32 cellular contexts compared by ENCODE assay signal in genomic region chr17:4180791-4181190, GRCh38. TPM values are rescaled to one million over a fixed set of nuclear protein-coding genes. Genes with fewer than 3 reads are reported as not detected.
DNase-seq lines count a peak whose midpoint lies in the region; ATAC-seq, FAIRE-seq and TF ChIP-seq lines count a peak whose summit lies in the region.
"Had no signal": no experiment of that assay in that cellular context is flagged by ENCODE, and none has a peak within 500 bp of the region (broad histone marks: within the 10 kb centered on the region; RNA-seq: fewer than 3 reads in every experiment).

No MANE protein-coding gene starts in this region.

- in situ Hi-C loops in HepG2 (cut with HindIII; ENCODE audit: extremely low pct_ligation_motif_present, low pct_unique_long_range_greater_than_20kb) = no loop called here

- H3K4me3 ChIP-seq in right lobe of liver = no peak overlapping the region
- H3K4me3 ChIP-seq in HepG2 (replicated peaks in 1 of 3; ENCODE audit: insufficient read depth in 1 of 3, low read depth in 2 of 3, low read length in 3 of 3) = no peak overlapping the region
- H3K4me3 ChIP-seq in mesenchymal stem cell (ENCODE audit: insufficient read depth in 1 of 2, low read depth in 1 of 2, low read length in 2 of 2) = no peak overlapping the region
- H3K4me3 ChIP-seq: body of pancreas, coronary artery, psoas muscle, skin epidermis, tibial artery had no signal

- no peak overlapping the region for H3K27ac Mint-ChIP-seq in endothelial cell (ENCODE audit: unreplicated experiment)
- H3K27ac Mint-ChIP-seq: activated CD4-positive, alpha-beta T cell treated with anti-CD3 and anti-CD28 coated beads for 36 hours; B cell; stimulated activated naive CD8-positive, alpha-beta T cell treated with anti-CD3 and anti-CD28 coated beads, Interleukin-15, amount 100 ng/mL, for 72 hours had no signal

- H3K27me3 ChIP-seq in right lobe of liver = no peaks in the 10 kb centered on the region
- no peaks in the 10 kb centered on the region for H3K27me3 ChIP-seq in HepG2 (ENCODE audit: control insufficient read depth in 1 of 2, insufficient read depth in 2 of 2, low read length in 2 of 2)
- H3K27me3 ChIP-seq in mesenchymal stem cell (ENCODE audit: control insufficient read depth in 1 of 2, insufficient read depth in 1 of 2, low read length in 2 of 2) = no peaks in the 10 kb centered on the region
- H3K27me3 ChIP-seq: body of pancreas, tibial artery had no signal

- no peaks in the 10 kb centered on the region for H3K4me1 Mint-ChIP-seq in endothelial cell (ENCODE audit: unreplicated experiment)
- H3K4me1 Mint-ChIP-seq: B cell had no signal

- H3K4ac ChIP-seq in mesenchymal stem cell (ENCODE audit: low read depth in 1 of 2, low read length in 2 of 2) = no peak overlapping the region

- POLR2A ChIA-PET in HepG2 (lab: Yijun Ruan, JAX) = no interaction called here

- BruUV-seq in HepG2 (replicated peaks; lab: Mats Ljungman, UMichigan) = no TSS peak

- H3K36me3 Mint-ChIP-seq in endothelial cell (ENCODE audit: low read depth, unreplicated experiment) = peaks cover 60% of the 10 kb centered on the region

- DNase-seq in right lobe of liver (peak in 1 of 3 donors; percentile 35), HepG2 (ENCODE audit: low spot score) (no peak), brain pericyte (ENCODE audit: low read depth, low spot score) (peak; percentile 83), mesenchymal stem cell (no peak), endothelial cell (ENCODE audit: low spot score) (no peak), DMS53 (lab: John Stamatoyannopoulos, UW) (no peak)
- DNase-seq: activated CD4-positive, alpha-beta T cell treated with anti-CD3 and anti-CD28 coated beads for 36 hours; activated CD8-positive, alpha-beta memory T cell treated with anti-CD3 and anti-CD28 coated beads for 24 hours; body of pancreas; CD8-positive, alpha-beta memory T cell; effector memory CD4-positive, alpha-beta T cell; erythroblast; GDM1; H7; kidney glomerular epithelial cell; mammary epithelial cell; NCI-H1105 treated with DMSO at 0.1 percent for 48 hours; NCI-H2029 treated with DMSO at 0.1 percent for 48 hours; NCI-H774; psoas muscle; stimulated activated CD4-positive, alpha-beta T cell treated with anti-CD3 and anti-CD28 coated beads, Interleukin-1b, Interleukin-23, amount 100 ng/mL, for 48 hours; stimulated activated CD8-positive, alpha-beta memory T cell treated with anti-CD3 and anti-CD28 coated beads, Interleukin-4, amount 100 ng/mL, for 48 hours; stimulated activated naive CD8-positive, alpha-beta T cell treated with anti-CD3 and anti-CD28 coated beads, Interleukin-15, amount 100 ng/mL, for 72 hours; T-helper 2 cell had no signal

- no peaks in the 10 kb centered on the region for H3K79me2 ChIP-seq in HepG2 (ENCODE audit: insufficient read depth, low read length)

- WGBS in right lobe of liver (ENCODE audit: insufficient coverage, low coverage, low lambda C conversion rate, missing lambda C conversion rate) = 60% methylated on average over 6 of the region's 8 CpGs
- 98% methylated on average over 7 of the region's 8 CpGs for WGBS in HepG2 (ENCODE audit: low lambda C conversion rate)
- WGBS in mesenchymal stem cell = 75% methylated on average over 8 of the region's 8 CpGs

- peaks cover 0 to 91% (median 30%) of the 10 kb centered on the region in 4 donors for H3K36me3 ChIP-seq in right lobe of liver
- peaks cover 38 to 84% of the 10 kb centered on the region in 2 experiments for H3K36me3 ChIP-seq in HepG2 (replicated peaks in 1 of 2; ENCODE audit: control insufficient read depth in 1 of 2, insufficient read depth in 2 of 2, low read length in 2 of 2)
- H3K36me3 ChIP-seq in mesenchymal stem cell (ENCODE audit: control insufficient read depth in 1 of 2, insufficient read depth in 2 of 2, low read depth in 1 of 2, low read length in 2 of 2) = peaks cover 78 to 96% of the 10 kb centered on the region in 2 experiments

- no peaks in the 10 kb centered on the region for H4K20me1 ChIP-seq in HepG2 (ENCODE audit: insufficient read depth, low read length)

- TF ChIP-seq CTCF in right lobe of liver (IDR thresholded peaks at IDR 0.05) (no peak), HepG2 (CRISPR knock-in tag; IDR thresholded peaks at IDR 0.05) (no peak), endothelial cell (IDR thresholded peaks at IDR 0.05; ENCODE audit: unreplicated experiment) (no peak)

- H2AFZ ChIP-seq in HepG2 (ENCODE audit: low read length) (no peak overlapping the region), mesenchymal stem cell (ENCODE audit: low read depth, low read length) (no peak overlapping the region)

- H2BK12ac ChIP-seq in mesenchymal stem cell (ENCODE audit: low read length in 2 of 2) = no peak overlapping the region

- no peak overlapping the region for H2BK15ac ChIP-seq in mesenchymal stem cell (ENCODE audit: low read depth, poor library complexity, severe bottlenecking)

- TF ChIP-seq EP300 in HepG2 (IDR thresholded peaks at IDR 0.05; ENCODE audit: low read depth in 2 of 2, low read length in 2 of 2) (no peak), HepG2 (CRISPR knock-in tag; IDR thresholded peaks at IDR 0.05; ENCODE audit: borderline replicate concordance) (no peak)

- H2AK5ac ChIP-seq in mesenchymal stem cell (ENCODE audit: low read length, severe bottlenecking) = no peak overlapping the region

- intact Hi-C loops in right lobe of liver (cut with DNase I) (loop anchor here in 1 of 2 donors (10.0 kb wide), 1 partner anchor 234 kb away; no protein-coding TSS in a partner anchor), HepG2 (cut with micrococcal nuclease; ENCODE audit: unreplicated experiment) (no loop called here)

- H2BK5ac ChIP-seq in mesenchymal stem cell (ENCODE audit: low read depth, low read length, poor library complexity, severe bottlenecking) = no peak overlapping the region

- H3K79me1 ChIP-seq in mesenchymal stem cell (replicated peaks; ENCODE audit: low read length, poor library complexity, severe bottlenecking) = peaks cover 19% of the 10 kb centered on the region

- no peak for FAIRE-seq in HepG2 (lab: Jason Lieb, UNC)

- H3K14ac ChIP-seq in mesenchymal stem cell (ENCODE audit: low read length in 2 of 2) = no peak overlapping the region

- no peak overlapping the region for H3K4me3 Mint-ChIP-seq in endothelial cell (ENCODE audit: unreplicated experiment)
- H3K4me3 Mint-ChIP-seq: activated CD4-positive, alpha-beta T cell treated with anti-CD3 and anti-CD28 coated beads for 36 hours; B cell; CD8-positive, alpha-beta memory T cell; stimulated activated naive CD8-positive, alpha-beta T cell treated with anti-CD3 and anti-CD28 coated beads, Interleukin-15, amount 100 ng/mL, for 72 hours had no signal

- no peak overlapping the region for H3K23ac ChIP-seq in mesenchymal stem cell (ENCODE audit: low read length in 2 of 2)

- peaks cover 10% of the 10 kb centered on the region for H3K27me3 Mint-ChIP-seq in endothelial cell (ENCODE audit: unreplicated experiment)
- H3K27me3 Mint-ChIP-seq: activated CD4-positive, alpha-beta T cell treated with anti-CD3 and anti-CD28 coated beads for 36 hours; B cell; CD8-positive, alpha-beta memory T cell; stimulated activated naive CD8-positive, alpha-beta T cell treated with anti-CD3 and anti-CD28 coated beads, Interleukin-15, amount 100 ng/mL, for 72 hours had no signal

- TF ChIP-seq RAD21 in HepG2 (CRISPR knock-in tag; IDR thresholded peaks at IDR 0.05) = no peak

- no peak overlapping the region for H4K8ac ChIP-seq in mesenchymal stem cell (ENCODE audit: low read length)

- H3K9me3 Mint-ChIP-seq in endothelial cell (ENCODE audit: unreplicated experiment) = no peaks in the 10 kb centered on the region
- H3K9me3 Mint-ChIP-seq: CD8-positive, alpha-beta memory T cell; stimulated activated naive CD8-positive, alpha-beta T cell treated with anti-CD3 and anti-CD28 coated beads, Interleukin-15, amount 100 ng/mL, for 72 hours had no signal

- no peaks in the 10 kb centered on the region for H3K9me3 ChIP-seq in right lobe of liver
- no peaks in the 10 kb centered on the region for H3K9me3 ChIP-seq in HepG2 (ENCODE audit: low read length)
- H3K9me3 ChIP-seq in mesenchymal stem cell (ENCODE audit: control insufficient read depth, low read length) = no peaks in the 10 kb centered on the region
- H3K9me3 ChIP-seq: body of pancreas, psoas muscle, tibial artery had no signal

- no peak overlapping the region for H4K91ac ChIP-seq in mesenchymal stem cell (ENCODE audit: low read length)

- H3K9ac ChIP-seq in HepG2 (ENCODE audit: insufficient read depth, low read depth, low read length) (no peak overlapping the region), mesenchymal stem cell (ENCODE audit: low read length) (no peak overlapping the region)

- H3K4me2 ChIP-seq in HepG2 (ENCODE audit: low read depth, low read length) = no peak overlapping the region
- H3K4me2 ChIP-seq in mesenchymal stem cell (ENCODE audit: low read length, poor library complexity, severe bottlenecking) = no peak overlapping the region

- ATAC-seq in right lobe of liver (peak in 3 of 4 donors; percentile 14 to 46 (median 27)), HepG2 (no peak), HG03439 (IDR thresholded peaks at IDR 0.05; ENCODE audit: unreplicated experiment) (no peak), HG02623 (IDR thresholded peaks at IDR 0.05; ENCODE audit: unreplicated experiment) (no peak)
- ATAC-seq: activated CD4-positive, alpha-beta T cell treated with anti-CD3 and anti-CD28 coated beads for 36 hours; body of pancreas; psoas muscle; SK-N-SH treated with all-trans-retinoic acid at 6 μM for 48 hours; stimulated activated naive CD8-positive, alpha-beta T cell treated with anti-CD3 and anti-CD28 coated beads, Interleukin-15, amount 100 ng/mL, for 72 hours had no signal

- no peak for TF ChIP-seq POLR2A in right lobe of liver (IDR thresholded peaks at IDR 0.05)
- no peak for TF ChIP-seq POLR2A in HepG2 (IDR thresholded peaks at IDR 0.05; ENCODE audit: insufficient read depth in 1 of 2, low read depth in 2 of 2, low read length in 2 of 2)

- no peaks in the 10 kb centered on the region for H3K4me1 ChIP-seq in right lobe of liver
- peaks cover 16% of the 10 kb centered on the region for H3K4me1 ChIP-seq in HepG2 (ENCODE audit: insufficient read depth, low read length)
- peaks cover 13% of the 10 kb centered on the region for H3K4me1 ChIP-seq in mesenchymal stem cell (ENCODE audit: control insufficient read depth, insufficient read depth, low read depth, low read length)
- H3K4me1 ChIP-seq: body of pancreas, psoas muscle, tibial artery had no signal

- CTCF ChIA-PET in HepG2 (lab: Yijun Ruan, JAX; ENCODE audit: low intra/inter-chr PET ratio, low total read pairs) = no interaction called here

- H3K27ac ChIP-seq in right lobe of liver (no peak overlapping the region), HepG2 (ENCODE audit: extremely low read length, insufficient read depth, low read length) (no peak overlapping the region), mesenchymal stem cell (ENCODE audit: low read length, poor library complexity, severe bottlenecking) (peak overlapping the region; percentile 24)
- H3K27ac ChIP-seq: body of pancreas, coronary artery, psoas muscle, RWPE1, skin epidermis, tibial artery had no signal

- H2BK120ac ChIP-seq in mesenchymal stem cell (ENCODE audit: low read depth, low read length) = no peak overlapping the region

- H3K18ac ChIP-seq in mesenchymal stem cell (ENCODE audit: low read depth in 1 of 2, low read length in 2 of 2) = no peak overlapping the region

RNA-seq across cellular contexts. Expression of gene CYB5D2, which starts 37.8 kb away (rescaled TPM):
- total RNA-seq in right lobe of liver (10 to 100 TPM; 10.4 to 22.8 (median 14.8) TPM), HepG2 (2016; rRNA removed; fragmentation: Illumina TruSeq; extraction: Trizol) (5.8 and 7.6 TPM in 2 replicates), endothelial cell (ENCODE audit: unreplicated experiment) (29.9 TPM)
- 12.7 and 15.9 TPM in 2 replicates for total RNA-seq in HepG2 (2016; cell fraction: cytosol; rRNA removed; fragmentation: Illumina TruSeq; extraction: Trizol; ENCODE audit: low read depth)
- total RNA-seq in HepG2 (2016; cell fraction: insoluble cytoplasmic fraction; rRNA removed; fragmentation: Illumina TruSeq; extraction: Trizol) = 7.0 and 8.3 TPM in 2 replicates
- 5.7 and 7.6 TPM in 2 replicates for total RNA-seq in HepG2 (2016; cell fraction: membrane; rRNA removed; fragmentation: Illumina TruSeq; extraction: Trizol)
- total RNA-seq in HepG2 (2016; cell fraction: nucleus; rRNA removed; fragmentation: Illumina TruSeq; extraction: Trizol) = 4.0 and 5.4 TPM in 2 replicates
- polyA plus RNA-seq in HepG2 (2011; rRNA removed) = 9.6 and 12.2 TPM in 2 replicates
- 12.1 and 14.6 TPM in 2 replicates for polyA plus RNA-seq in HepG2 (2011; cell fraction: cytosol; rRNA removed)
- polyA plus RNA-seq in HepG2 (2011; cell fraction: nucleus; rRNA removed) = 9.1 and 11.2 TPM in 2 replicates
- polyA plus RNA-seq in HepG2 (2012) = 6.8 and 7.4 TPM in 2 replicates
- 7.9 and 8.9 TPM in 2 replicates for polyA plus RNA-seq in HepG2 (2016; cell fraction: cytosol; fragmentation: Illumina TruSeq; extraction: Trizol; ENCODE audit: low read depth)
- polyA plus RNA-seq in HepG2 (2016; cell fraction: insoluble cytoplasmic fraction; fragmentation: Illumina TruSeq; extraction: Trizol; ENCODE audit: low read depth) = 7.6 and 7.9 TPM in 2 replicates
- polyA plus RNA-seq in HepG2 (2016; cell fraction: membrane; fragmentation: Illumina TruSeq; extraction: Trizol; ENCODE audit: low read depth) = 3.4 and 5.5 TPM in 2 replicates
- 8.6 TPM in 2 replicates for polyA plus RNA-seq in HepG2 (2016; cell fraction: nucleus; fragmentation: Illumina TruSeq; extraction: Trizol; ENCODE audit: insufficient read depth, low read depth)
- 13.0 and 24.6 TPM in 2 replicates for polyA minus RNA-seq in HepG2 (2011; rRNA and poly(A)+ RNA removed; ENCODE audit: low replicate concordance)
- polyA minus RNA-seq in HepG2 (2011; cell fraction: cytosol; rRNA and poly(A)+ RNA removed) = 3.0 and 5.1 TPM in 2 replicates
- 3.9 and 4.4 TPM in 2 replicates for polyA minus RNA-seq in HepG2 (2011; cell fraction: nucleus; rRNA and poly(A)+ RNA removed)
- 12.4 TPM for polyA plus RNA-seq in mesenchymal stem cell (2013, experiment 1 of 2)
- 12.4 TPM for polyA plus RNA-seq in mesenchymal stem cell (2013, experiment 2 of 2)

RNA-seq across cellular contexts. Expression of gene ZZEF1, which starts 38.0 kb away (rescaled TPM):
- 10 to 100 TPM; 17.1 to 24.9 (median 21.0) TPM for total RNA-seq in right lobe of liver
- total RNA-seq in HepG2 (2016; rRNA removed; fragmentation: Illumina TruSeq; extraction: Trizol) = 8.7 and 10.2 TPM in 2 replicates
- total RNA-seq in HepG2 (2016; cell fraction: cytosol; rRNA removed; fragmentation: Illumina TruSeq; extraction: Trizol; ENCODE audit: low read depth) = 11.2 and 16.0 TPM in 2 replicates
- 7.8 and 8.6 TPM in 2 replicates for total RNA-seq in HepG2 (2016; cell fraction: insoluble cytoplasmic fraction; rRNA removed; fragmentation: Illumina TruSeq; extraction: Trizol)
- total RNA-seq in HepG2 (2016; cell fraction: membrane; rRNA removed; fragmentation: Illumina TruSeq; extraction: Trizol) = 4.6 and 5.0 TPM in 2 replicates
- 15.4 and 17.3 TPM in 2 replicates for total RNA-seq in HepG2 (2016; cell fraction: nucleus; rRNA removed; fragmentation: Illumina TruSeq; extraction: Trizol)
- 7.7 and 7.9 TPM in 2 replicates for polyA plus RNA-seq in HepG2 (2011; rRNA removed)
- polyA plus RNA-seq in HepG2 (2011; cell fraction: cytosol; rRNA removed) = 4.0 and 5.2 TPM in 2 replicates
- polyA plus RNA-seq in HepG2 (2011; cell fraction: nucleus; rRNA removed) = 20.2 and 21.4 TPM in 2 replicates
- 6.9 and 7.9 TPM in 2 replicates for polyA plus RNA-seq in HepG2 (2012)
- 0.45 and 0.49 TPM in 2 replicates for polyA plus RNA-seq in HepG2 (2016; cell fraction: cytosol; fragmentation: Illumina TruSeq; extraction: Trizol; ENCODE audit: low read depth)
- polyA plus RNA-seq in HepG2 (2016; cell fraction: insoluble cytoplasmic fraction; fragmentation: Illumina TruSeq; extraction: Trizol; ENCODE audit: low read depth) = 3.4 and 5.0 TPM in 2 replicates
- polyA plus RNA-seq in HepG2 (2016; cell fraction: membrane; fragmentation: Illumina TruSeq; extraction: Trizol; ENCODE audit: low read depth) = 0.88 and 0.91 TPM in 2 replicates
- 18.8 and 20.1 TPM in 2 replicates for polyA plus RNA-seq in HepG2 (2016; cell fraction: nucleus; fragmentation: Illumina TruSeq; extraction: Trizol; ENCODE audit: insufficient read depth, low read depth)
- polyA minus RNA-seq in HepG2 (2011; rRNA and poly(A)+ RNA removed; ENCODE audit: low replicate concordance) = 37.0 and 76.8 TPM in 2 replicates
- 9.7 and 11.1 TPM in 2 replicates for polyA minus RNA-seq in HepG2 (2011; cell fraction: cytosol; rRNA and poly(A)+ RNA removed)
- polyA minus RNA-seq in HepG2 (2011; cell fraction: nucleus; rRNA and poly(A)+ RNA removed) = 41.5 and 44.0 TPM in 2 replicates
- 10.0 TPM for polyA plus RNA-seq in mesenchymal stem cell (2013, experiment 1 of 2)
- 9.8 TPM for polyA plus RNA-seq in mesenchymal stem cell (2013, experiment 2 of 2)
- total RNA-seq in endothelial cell (ENCODE audit: unreplicated experiment) = 43.3 TPM

Comparison
In these comparisons a context has a peak if more than half of its experiments do, and no peak if none do; other contexts are left out.
1. ATAC-seq: peak in right lobe of liver (3 of 4); none in HepG2 (single experiment), HG03439 (single experiment) and HG02623 (single experiment).